30 cellular contexts compared by ENCODE assay signal in the genomic region with DNA sequence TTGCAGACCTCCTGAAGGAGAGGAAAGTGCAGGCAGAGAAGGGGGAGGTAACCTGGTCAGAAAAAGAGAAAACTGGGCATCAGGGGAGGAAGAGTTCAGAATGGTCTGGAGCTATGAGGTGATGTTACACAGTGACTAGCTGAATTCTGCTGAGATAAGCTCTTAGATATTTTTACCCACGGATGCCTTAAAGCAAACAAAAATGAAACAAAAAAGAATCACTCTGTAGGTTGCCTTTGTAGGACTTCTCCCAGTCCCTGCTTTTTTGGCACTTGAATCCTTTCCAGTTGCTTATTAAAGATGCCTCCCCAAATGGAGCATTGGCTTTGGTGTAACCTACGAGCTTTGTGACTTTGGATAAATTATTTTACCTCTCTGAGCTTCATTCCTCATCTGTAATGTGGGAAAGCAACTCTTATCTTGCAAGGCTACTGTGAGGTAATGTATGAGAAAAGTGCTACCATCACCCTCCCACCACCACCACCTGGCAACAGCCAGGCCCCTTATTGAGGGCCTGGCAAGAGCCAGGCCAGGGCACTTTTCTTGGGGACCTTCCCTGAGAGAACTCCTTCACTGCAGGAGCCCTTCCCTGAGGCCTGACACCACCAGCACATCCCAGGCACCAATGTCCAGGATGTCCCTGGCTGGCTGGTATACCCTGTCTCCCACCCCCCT. TPM values are rescaled to one million over a fixed set of nuclear protein-coding genes. Genes with fewer than 3 reads are reported as not detected.
A peak's percentile ranks its signal among the peaks of the same experiment; 100 is the strongest.
DNase-seq lines count a peak whose midpoint lies in the region; ATAC-seq and TF ChIP-seq lines count a peak whose summit lies in the region.
"Had no signal": no experiment of that assay in that cellular context is flagged by ENCODE, and none has a peak within 500 bp of the region (broad histone marks: within the 10 kb centered on the region; RNA-seq: fewer than 3 reads in every experiment).

No MANE protein-coding gene starts in this region.

- TF ChIP-seq CTCF in CD8-positive, alpha-beta T cell (IDR thresholded peaks at IDR 0.05) = no peak
- TF ChIP-seq CTCF in Loucy (conservative IDR thresholded peaks at IDR 0.05; ENCODE audit: low read length) = no peak

- no peak overlapping the region for H4K12ac ChIP-seq in trophoblast cell (ENCODE audit: low read depth, low read length)

- no peaks in the 10 kb centered on the region for H3K9me3 ChIP-seq in CD8-positive, alpha-beta T cell (ENCODE audit: low read length)
- H3K9me3 ChIP-seq in Loucy (ENCODE audit: insufficient read depth, low read depth, low read length) (no peaks in the 10 kb centered on the region), trophoblast cell (ENCODE audit: insufficient read depth, low read depth, low read length) (peaks cover 4% of the 10 kb centered on the region)
- H3K9me3 ChIP-seq: stomach, transverse colon had no signal

- no peaks in the 10 kb centered on the region for H3K27me3 ChIP-seq in CD8-positive, alpha-beta T cell (ENCODE audit: insufficient read depth, low read length)
- H3K27me3 ChIP-seq in Loucy (ENCODE audit: insufficient read depth, low read length, poor library complexity, severe bottlenecking) (no peaks in the 10 kb centered on the region), trophoblast cell (ENCODE audit: insufficient read depth, low read length) (no peaks in the 10 kb centered on the region)
- H3K27me3 ChIP-seq: cardiac muscle cell, stomach, transverse colon had no signal

- CTCF ChIA-PET in CD8-positive, alpha-beta T cell (lab: Charles Lee) = no interaction called here

- H4K8ac ChIP-seq in trophoblast cell (ENCODE audit: low read depth, low read length) = no peak overlapping the region

- peaks cover 32% of the 10 kb centered on the region for H3K4me1 Mint-ChIP-seq in CD8-positive, alpha-beta T cell (ENCODE audit: low read depth)
- peaks cover 76% of the 10 kb centered on the region for H3K4me1 Mint-ChIP-seq in dendritic cell treated with granulocyte-macrophage colony-stimulating factor and Interleukin-4, amounts not matched to agents 40 ng/mL and 50 ng/mL, for 4 days (ENCODE audit: low read depth)

- WGBS in trophoblast cell (ENCODE audit: extremely low coverage, insufficient coverage, insufficient read length) = no CpG with 5 or more reads among the region's 2 CpGs

- H2AK5ac ChIP-seq in trophoblast cell (ENCODE audit: low read length) = peak overlapping the region; percentile 12

- no peaks in the 10 kb centered on the region for H3K9me2 ChIP-seq in Loucy (replicated peaks; ENCODE audit: low read depth, low read length)

- peak overlapping the region; percentile 63 for H2BK12ac ChIP-seq in trophoblast cell (ENCODE audit: low read length)

- no peak overlapping the region for H2AFZ ChIP-seq in Loucy (ENCODE audit: low read length)
- H2AFZ ChIP-seq in trophoblast cell (ENCODE audit: insufficient read depth, low read length, poor library complexity) = no peak overlapping the region

- no peaks in the 10 kb centered on the region for H3K36me3 Mint-ChIP-seq in CD8-positive, alpha-beta T cell
- H3K36me3 Mint-ChIP-seq in dendritic cell treated with granulocyte-macrophage colony-stimulating factor and Interleukin-4, amounts not matched to agents 40 ng/mL and 50 ng/mL, for 4 days (ENCODE audit: low read depth) = peaks cover 80% of the 10 kb centered on the region
- H3K36me3 Mint-ChIP-seq: activated naive CD4-positive, alpha-beta T cell treated with anti-CD3 and anti-CD28 coated beads, Interleukin-2, amount 50 U/mL, for 72 hours; naive thymus-derived CD8-positive, alpha-beta T cell had no signal

- H4K91ac ChIP-seq in trophoblast cell (ENCODE audit: low read depth, low read length) = peak overlapping the region; percentile 58

- no peak for ATAC-seq in CD8-positive, alpha-beta T cell
- ATAC-seq in GM19452 (IDR thresholded peaks at IDR 0.05; ENCODE audit: unreplicated experiment) = no peak
- ATAC-seq: activated naive CD4-positive, alpha-beta T cell treated with anti-CD3 and anti-CD28 coated beads, Interleukin-2, amount 50 U/mL, for 72 hours; activated T-helper 17 cell treated with anti-CD3 and anti-CD28 coated beads, Interleukin-2, amount 50 U/mL, for 72 hours; HCT116; left lobe of liver; naive thymus-derived CD8-positive, alpha-beta T cell had no signal

- H2BK5ac ChIP-seq in trophoblast cell (ENCODE audit: low read depth, low read length, poor library complexity) = no peak overlapping the region

- H3F3A ChIP-seq in Loucy (ENCODE audit: low read depth) = no peaks in the 10 kb centered on the region

- POLR2A ChIA-PET in CD8-positive, alpha-beta T cell (lab: Charles Lee) = no interaction called here

- H2BK120ac ChIP-seq in trophoblast cell (ENCODE audit: insufficient read depth, low read length, poor library complexity) = no peak overlapping the region

- no peak overlapping the region for H3K23ac ChIP-seq in trophoblast cell (ENCODE audit: low read length)

- H3K9ac ChIP-seq in Loucy (ENCODE audit: low read depth, low read length, poor library complexity, severe bottlenecking) (no peak overlapping the region), trophoblast cell (ENCODE audit: low read length) (no peak overlapping the region)

- peaks cover 13% of the 10 kb centered on the region for H3K4me1 ChIP-seq in CD8-positive, alpha-beta T cell (ENCODE audit: insufficient read depth, low read length)
- H3K4me1 ChIP-seq in Loucy (ENCODE audit: insufficient read depth, low read length, poor library complexity, severe bottlenecking) (peaks cover 28% of the 10 kb centered on the region), trophoblast cell (ENCODE audit: control insufficient read depth in 1 of 2, insufficient read depth in 2 of 2, low read length in 2 of 2) (peaks cover 0 to 8% of the 10 kb centered on the region in 2 experiments)
- H3K4me1 ChIP-seq: transverse colon had no signal

- H3K27ac Mint-ChIP-seq in CD8-positive, alpha-beta T cell = peak overlapping the region; percentile 77
- H3K27ac Mint-ChIP-seq in dendritic cell treated with granulocyte-macrophage colony-stimulating factor and Interleukin-4, amounts not matched to agents 40 ng/mL and 50 ng/mL, for 4 days = peak overlapping the region; percentile 97
- H3K27ac Mint-ChIP-seq: activated naive CD4-positive, alpha-beta T cell treated with anti-CD3 and anti-CD28 coated beads, Interleukin-2, amount 50 U/mL, for 72 hours; activated T-helper 17 cell treated with anti-CD3 and anti-CD28 coated beads, Interleukin-2, amount 50 U/mL, for 72 hours had no signal

- H4K20me1 ChIP-seq in Loucy (ENCODE audit: insufficient read depth, low read length, poor library complexity, severe bottlenecking) = no peaks in the 10 kb centered on the region

- no peaks in the 10 kb centered on the region for H3K36me3 ChIP-seq in CD8-positive, alpha-beta T cell (ENCODE audit: insufficient read depth, low read length)
- H3K36me3 ChIP-seq in Loucy (ENCODE audit: insufficient read depth, low read length) (no peaks in the 10 kb centered on the region), trophoblast cell (ENCODE audit: control insufficient read depth in 1 of 2, insufficient read depth in 2 of 2, low read length in 2 of 2) (peaks cover 0 to 9% of the 10 kb centered on the region in 2 experiments)
- H3K36me3 ChIP-seq: cardiac muscle cell, stomach, transverse colon had no signal

- no peak overlapping the region for H3K14ac ChIP-seq in trophoblast cell (ENCODE audit: low read length)

- no peaks in the 10 kb centered on the region for H3K9me3 Mint-ChIP-seq in CD8-positive, alpha-beta T cell
- no peaks in the 10 kb centered on the region for H3K9me3 Mint-ChIP-seq in dendritic cell treated with granulocyte-macrophage colony-stimulating factor and Interleukin-4, amounts not matched to agents 40 ng/mL and 50 ng/mL, for 4 days
- H3K9me3 Mint-ChIP-seq: activated naive CD4-positive, alpha-beta T cell treated with anti-CD3 and anti-CD28 coated beads, Interleukin-2, amount 50 U/mL, for 72 hours; activated T-helper 17 cell treated with anti-CD3 and anti-CD28 coated beads, Interleukin-2, amount 50 U/mL, for 72 hours; naive thymus-derived CD8-positive, alpha-beta T cell had no signal

- H3K79me2 ChIP-seq in Loucy (ENCODE audit: insufficient read depth, low read length) (peaks cover 6% of the 10 kb centered on the region; the same call in 1 of the 2 replicates), trophoblast cell (ENCODE audit: control insufficient read depth, insufficient read depth, low read length, poor library complexity) (no peaks in the 10 kb centered on the region)

- H3K4me3 Mint-ChIP-seq in CD8-positive, alpha-beta T cell = peak overlapping the region; percentile 56
- peak overlapping the region; percentile 79 for H3K4me3 Mint-ChIP-seq in dendritic cell treated with granulocyte-macrophage colony-stimulating factor and Interleukin-4, amounts not matched to agents 40 ng/mL and 50 ng/mL, for 4 days
- H3K4me3 Mint-ChIP-seq: activated T-helper 17 cell treated with anti-CD3 and anti-CD28 coated beads, Interleukin-2, amount 50 U/mL, for 72 hours had no signal

- peaks cover 9% of the 10 kb centered on the region for H3K79me1 ChIP-seq in trophoblast cell (ENCODE audit: low read length)

- no peak overlapping the region for H3K4ac ChIP-seq in trophoblast cell (ENCODE audit: low read depth, low read length)

- no peak overlapping the region for H3K27ac ChIP-seq in CD8-positive, alpha-beta T cell (ENCODE audit: low read depth, low read length)
- no peak overlapping the region for H3K27ac ChIP-seq in trophoblast cell (ENCODE audit: low read depth, low read length)
- H3K27ac ChIP-seq: C4-2B, cardiac muscle cell, SK-N-MC had no signal

- H3K4me3 ChIP-seq in CD8-positive, alpha-beta T cell (ENCODE audit: low read depth, low read length) = no peak overlapping the region
- H3K4me3 ChIP-seq in Loucy (ENCODE audit: low read length, poor library complexity, severe bottlenecking) (no peak overlapping the region), trophoblast cell (ENCODE audit: low read depth, low read length) (no peak overlapping the region)
- H3K4me3 ChIP-seq: cardiac muscle cell, SK-N-MC, transverse colon had no signal

- no peak for DNase-seq in CD8-positive, alpha-beta T cell
- DNase-seq in trophoblast cell (no peak), NCI-H128 (lab: John Stamatoyannopoulos, UW; ENCODE audit: unreplicated experiment) (no peak), AG08395 (ENCODE audit: low spot score) (no peak)
- DNase-seq: activated CD4-positive, alpha-beta T cell treated with anti-CD3 and anti-CD28 coated beads for 1 hour; aorta; Kasumi-1; naive thymus-derived CD8-positive, alpha-beta T cell; NCI-H1048; NCI-H1694 treated with DMSO at 0.1 percent for 48 hours; OCI-M1; retina; stimulated activated CD4-positive, alpha-beta T cell treated with anti-CD3 and anti-CD28 coated beads, Interleukin-1b, Interleukin-23, amount 100 ng/mL, for 48 hours; stimulated activated CD8-positive, alpha-beta memory T cell treated with anti-CD3 and anti-CD28 coated beads, Interleukin-4, amount 100 ng/mL, for 48 hours; stomach; T-helper 2 cell; transverse colon had no signal

- H3K18ac ChIP-seq in trophoblast cell (ENCODE audit: low read length) = no peak overlapping the region

- H3K27me3 Mint-ChIP-seq in CD8-positive, alpha-beta T cell (ENCODE audit: low read depth) = no peaks in the 10 kb centered on the region
- H3K27me3 Mint-ChIP-seq in dendritic cell treated with granulocyte-macrophage colony-stimulating factor and Interleukin-4, amounts not matched to agents 40 ng/mL and 50 ng/mL, for 4 days = no peaks in the 10 kb centered on the region
- H3K27me3 Mint-ChIP-seq: activated T-helper 17 cell treated with anti-CD3 and anti-CD28 coated beads, Interleukin-2, amount 50 U/mL, for 72 hours; naive thymus-derived CD8-positive, alpha-beta T cell had no signal

- H3K4me2 ChIP-seq in Loucy (ENCODE audit: low read depth, low read length, poor library complexity, severe bottlenecking) = peak overlapping the region; percentile 63
- H3K4me2 ChIP-seq in trophoblast cell (ENCODE audit: low read length) = no peak overlapping the region

- intact Hi-C loops in CD8-positive, alpha-beta T cell (cut with DNase I, micrococcal nuclease) = loop anchor here in 1 of 2 experiments (5.0 kb wide), 1 partner anchor 103 kb away; no protein-coding TSS in a partner anchor
- intact Hi-C loops in dendritic cell treated with granulocyte-macrophage colony-stimulating factor and Interleukin-4, amounts not matched to agents 40 ng/mL and 50 ng/mL, for 4 days (cut with micrococcal nuclease) = loop anchor here (5.0 kb wide), 2 partner anchors 73 to 107 kb away; no protein-coding TSS in a partner anchor

RNA-seq across cellular contexts. Expression of a gene that starts 2.7 kb away (rescaled TPM):
- 1 to 10 TPM in 1 of 2 experiments, under 1 TPM in 1; 0.86 to 1.2 TPM for total RNA-seq in CD8-positive, alpha-beta T cell
- polyA plus RNA-seq in trophoblast cell (2013) = 5.9 and 7.1 TPM in 2 replicates
- total RNA-seq: cardiac muscle cell, dermis microvascular lymphatic vessel endothelial cell, osteocyte had no signal
- polyA plus RNA-seq: cardiac muscle cell had no signal

RNA-seq across cellular contexts. Expression of a gene that starts 36.8 kb away (rescaled TPM):
- total RNA-seq in CD8-positive, alpha-beta T cell = not detected
- 0.44 and 0.52 TPM in 2 replicates for polyA plus RNA-seq in trophoblast cell (2013)
- total RNA-seq: activated naive CD4-positive, alpha-beta T cell treated with anti-CD3 and anti-CD28 coated beads, Interleukin-2, amount 50 U/mL, for 72 hours; activated T-helper 17 cell treated with anti-CD3 and anti-CD28 coated beads, Interleukin-2, amount 50 U/mL, for 72 hours; cardiac muscle cell; dermis microvascular lymphatic vessel endothelial cell; left lobe of liver; naive thymus-derived CD8-positive, alpha-beta T cell; NCI-H460; osteocyte; transverse colon had no signal
- polyA plus RNA-seq: aorta; cardiac muscle cell; naive thymus-derived CD8-positive, alpha-beta T cell had no signal
